In the genomic region with DNA sequence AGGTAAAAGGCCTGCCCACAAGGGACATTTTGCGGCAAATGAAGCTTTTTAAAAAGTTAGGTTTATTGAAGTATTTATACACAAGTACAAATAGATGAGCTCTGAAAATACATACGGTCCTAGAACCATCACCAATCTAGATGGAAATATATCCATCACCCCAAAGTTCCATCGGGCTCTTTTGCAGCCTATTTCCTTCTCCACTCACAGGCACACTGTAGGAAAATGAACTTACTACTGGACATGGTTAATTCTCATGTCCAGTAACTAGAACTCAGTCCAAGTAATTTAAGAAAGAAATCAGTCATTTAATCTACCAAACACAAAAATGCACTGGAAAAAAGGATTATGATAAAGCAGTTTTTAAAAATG, we compare ENCODE assay signal across 1 cellular context.
TF ChIP-seq lines count a peak whose summit lies in the region.

No MANE protein-coding gene starts in this region.

TF ChIP-seq in K562, 482 proteins besides CTCF, POLR2A, EP300 and RAD21:
- TF ChIP-seq PML (IDR thresholded peaks at IDR 0.05; ENCODE audit: low read length), result no peak
- 0 out of 2 replicates have a peak, but pooled peaks have one; percentile 48 for TF ChIP-seq HMBOX1 (IDR thresholded peaks at IDR 0.05)
